16 cellular contexts compared by ENCODE assay signal in the genomic region with DNA sequence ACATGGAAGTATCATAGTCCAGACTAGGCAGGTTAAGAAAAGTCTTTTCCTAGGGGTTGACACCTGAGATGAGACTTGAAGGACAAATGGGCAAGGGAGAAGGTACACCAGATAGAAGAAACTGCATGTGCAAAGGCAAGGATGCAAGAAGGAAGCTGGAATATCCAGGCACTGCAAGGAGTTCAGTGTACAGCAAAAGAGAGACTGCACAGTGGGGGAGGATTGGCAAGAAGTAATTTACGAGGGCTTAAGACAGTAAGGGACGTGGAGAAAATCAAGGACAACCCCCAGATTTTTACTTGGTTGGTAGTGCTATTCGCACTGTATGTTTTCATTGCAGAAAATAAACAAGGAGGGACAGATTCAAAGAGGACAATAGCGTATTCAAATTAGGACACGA. TPM values are rescaled to one million over a fixed set of nuclear protein-coding genes. Genes with fewer than 3 reads are reported as not detected.
DNase-seq lines count a peak whose midpoint lies in the region; ATAC-seq lines count a peak whose summit lies in the region.
"Had no signal": no experiment of that assay in that cellular context is flagged by ENCODE, and none has a peak within 500 bp of the region (broad histone marks: within the 10 kb centered on the region; RNA-seq: fewer than 3 reads in every experiment).

No MANE protein-coding gene starts in this region.

- H3K27me3 ChIP-seq in SJCRH30: no peaks in the 10 kb centered on the region
- H3K27me3 ChIP-seq: Peyer's patch had no signal

- no peak for DNase-seq in SJCRH30
- DNase-seq in midbrain (lab: John Stamatoyannopoulos, UW): peak; percentile 51
- peak; percentile 62 for DNase-seq in pons (ENCODE audit: low spot score)
- no peak for DNase-seq in middle frontal gyrus (ENCODE audit: extremely low spot score, low spot score)
- no peak for DNase-seq in NCI-H1092 (lab: John Stamatoyannopoulos, UW)
- DNase-seq: HFFc6; NCI-H187 treated with DMSO at 0.1 percent for 48 hours; NCI-H345; NCI-H69; NK-92 treated with Interleukin-12 subunit alpha and Interleukin-12 subunit beta, amount 100 ng/mL, for 24 hours; Peyer's patch had no signal

- H3K9me3 ChIP-seq in SJCRH30 (replicated peaks): no peaks in the 10 kb centered on the region
- H3K9me3 ChIP-seq: Peyer's patch had no signal

- H3K27ac ChIP-seq in SJCRH30 (peak overlapping the region; percentile 81), cingulate gyrus (ENCODE audit: low read depth, low read length) (peak overlapping the region; percentile 98)
- H3K27ac ChIP-seq: Peyer's patch, SK-N-MC had no signal

- H3K36me3 ChIP-seq in SJCRH30: no peaks in the 10 kb centered on the region
- H3K36me3 ChIP-seq: Peyer's patch had no signal

- peaks cover 13% of the 10 kb centered on the region for H3K4me1 ChIP-seq in SJCRH30
- H3K4me1 ChIP-seq: Peyer's patch had no signal

- no peak for ATAC-seq in GM21390 (IDR thresholded peaks at IDR 0.05; ENCODE audit: unreplicated experiment)
- ATAC-seq: K562, Right ventricle myocardium inferior had no signal

- no peak overlapping the region for H3K4me3 ChIP-seq in SJCRH30
- H3K4me3 ChIP-seq: K562, Peyer's patch, SK-N-MC had no signal

RNA-seq across cellular contexts. Expression of a gene that starts 58.5 kb away (rescaled TPM):
- 12.1 and 13.7 TPM in 2 replicates for total RNA-seq in SJCRH30 (2014; rRNA removed; shearing (Covaris generic))

Comparison
In these comparisons a context has a peak if more than half of its experiments do, and no peak if none do; other contexts are left out.
1. DNase-seq: peak in midbrain (single experiment) and pons (single experiment); none in SJCRH30 (0 of 2), middle frontal gyrus (single experiment) and NCI-H1092 (single experiment).